ENCODE assay signal across 17 cellular contexts in the genomic region with DNA sequence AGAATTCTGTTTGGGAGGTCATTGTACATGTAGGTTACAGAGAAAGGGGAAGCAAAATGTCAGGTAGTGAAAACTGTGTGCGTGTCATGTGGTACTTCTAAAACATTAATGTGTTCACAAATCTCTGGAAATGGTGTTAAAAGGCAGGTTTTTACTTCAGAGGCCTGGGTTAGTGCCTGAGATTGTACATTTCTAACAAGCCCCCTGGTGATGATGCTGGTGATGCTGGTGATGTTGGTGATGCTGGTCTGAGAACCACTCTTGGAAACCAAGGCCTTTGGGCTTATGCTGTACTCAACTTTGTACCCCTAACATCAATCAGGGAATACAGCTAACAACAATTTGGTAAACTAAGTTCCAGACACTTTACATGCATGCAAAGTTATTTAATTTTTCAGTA.
"Had no signal": no experiment of that assay in that cellular context is flagged by ENCODE, and none has a peak within 500 bp of the region (broad histone marks: within the 10 kb centered on the region; RNA-seq: fewer than 3 reads in every experiment).

No MANE protein-coding gene starts in this region.

- H3K4me1 ChIP-seq: psoas muscle, thyroid gland, upper lobe of right lung had no signal

- H3K4me3 ChIP-seq: cardiac muscle cell, lung, psoas muscle, skin epidermis, stomach, thyroid gland, upper lobe of right lung had no signal

- H3K27ac ChIP-seq: cardiac muscle cell, neutrophil, psoas muscle, stomach, thyroid gland, upper lobe of right lung had no signal

- DNase-seq: cerebellar nuclear complex; dermis blood vessel endothelial cell; endodermal cell; erythroblast; immature natural killer cell; mesenchymal stem cell; naive B cell; retina; stimulated activated naive CD4-positive, alpha-beta T cell; stomach; upper lobe of right lung had no signal

- H3K9me3 ChIP-seq: neutrophil, psoas muscle, stomach, thyroid gland, upper lobe of right lung had no signal

- H3K27me3 ChIP-seq: cardiac muscle cell, neutrophil, stomach, thyroid gland, upper lobe of right lung had no signal

- H3K36me3 ChIP-seq: cardiac muscle cell, neutrophil, stomach, thyroid gland, upper lobe of right lung had no signal
